Comparison of ENCODE assay signal across 23 cellular contexts in genomic region chr22:19253143-19253542, GRCh38. TPM values are rescaled to one million over a fixed set of nuclear protein-coding genes. Genes with fewer than 3 reads are reported as not detected.
A peak's percentile ranks its signal among the peaks of the same experiment; 100 is the strongest.
DNase-seq lines count a peak whose midpoint lies in the region; ATAC-seq and TF ChIP-seq lines count a peak whose summit lies in the region.
"Had no signal": no experiment of that assay in that cellular context is flagged by ENCODE, and none has a peak within 500 bp of the region (broad histone marks: within the 10 kb centered on the region; RNA-seq: fewer than 3 reads in every experiment).

No MANE protein-coding gene starts in this region.

- no peaks in the 10 kb centered on the region for H3K4me1 Mint-ChIP-seq in osteocyte (ENCODE audit: unreplicated experiment)
- H3K4me1 Mint-ChIP-seq in effector memory CD8-positive, alpha-beta T cell (ENCODE audit: low read depth in 2 of 2) = no peaks in the 10 kb centered on the region
- H3K4me1 Mint-ChIP-seq: CD14-positive monocyte; CD4-positive, CD25-positive, alpha-beta regulatory T cell; CD8-positive, alpha-beta memory T cell had no signal

- H3K4me3 ChIP-seq in esophagus muscularis mucosa = no peak overlapping the region
- H3K4me3 ChIP-seq: BLaER1, GM12878 had no signal

- TF ChIP-seq CTCF in esophagus muscularis mucosa (IDR thresholded peaks at IDR 0.05) (no peak), osteocyte (IDR thresholded peaks at IDR 0.05) (no peak)

- no peak overlapping the region for H3K27ac Mint-ChIP-seq in osteocyte (ENCODE audit: unreplicated experiment)
- no peak overlapping the region for H3K27ac Mint-ChIP-seq in effector memory CD8-positive, alpha-beta T cell
- H3K27ac Mint-ChIP-seq: CD4-positive, alpha-beta memory T cell; CD8-positive, alpha-beta memory T cell had no signal

- no peaks in the 10 kb centered on the region for H3K27me3 Mint-ChIP-seq in osteocyte (ENCODE audit: unreplicated experiment)
- no peaks in the 10 kb centered on the region for H3K27me3 Mint-ChIP-seq in effector memory CD8-positive, alpha-beta T cell

- ATAC-seq in effector memory CD8-positive, alpha-beta T cell (replicated peaks) = no peak
- no peak for ATAC-seq in GM18867 (IDR thresholded peaks at IDR 0.05; ENCODE audit: unreplicated experiment)
- ATAC-seq: GM12878 had no signal

- no peaks in the 10 kb centered on the region for H3K4me1 ChIP-seq in esophagus muscularis mucosa
- H3K4me1 ChIP-seq: BE2C, BLaER1 had no signal

- no peak for TF ChIP-seq EP300 in esophagus muscularis mucosa (IDR thresholded peaks at IDR 0.05)

- intact Hi-C loops in esophagus muscularis mucosa (cut with DNase I) = no loop called here

- H3K4me3 Mint-ChIP-seq in osteocyte (ENCODE audit: unreplicated experiment) = no peak overlapping the region
- H3K4me3 Mint-ChIP-seq in effector memory CD8-positive, alpha-beta T cell = no peak overlapping the region
- H3K4me3 Mint-ChIP-seq: CD14-positive monocyte; CD4-positive, alpha-beta memory T cell; CD4-positive, CD25-positive, alpha-beta regulatory T cell; CD8-positive, alpha-beta memory T cell had no signal

- DNase-seq in esophagus muscularis mucosa (ENCODE audit: extremely low spot score) (peak; percentile 57), osteocyte (ENCODE audit: extremely low spot score, unreplicated experiment) (peak; percentile 4), NCI-H146 treated with DMSO at 0.1 percent for 48 hours (lab: John Stamatoyannopoulos, UW; ENCODE audit: unreplicated experiment) (no peak)
- DNase-seq in effector memory CD8-positive, alpha-beta T cell = no peak
- DNase-seq: 8988T; ACHN; BE2C; C1 segment of cervical spinal cord; CD4-positive, alpha-beta memory T cell; CD4-positive, CD25-positive, alpha-beta regulatory T cell; CD8-positive, alpha-beta memory T cell; COR-L47; DMS 273 treated with DMSO at 0.1 percent for 48 hours; DMS153; DMS53; DMS79; DND-41; EL; GDM1 had no signal

- WGBS in esophagus muscularis mucosa = 94% methylated on average over 12 of the region's 12 CpGs

- H3K36me3 ChIP-seq in esophagus muscularis mucosa = peaks cover 0 to 22% (median 9%) of the 10 kb centered on the region in 4 donors
- H3K36me3 ChIP-seq: BE2C had no signal

- H3K9me3 Mint-ChIP-seq in osteocyte (ENCODE audit: unreplicated experiment) = peaks cover 4% of the 10 kb centered on the region
- no peaks in the 10 kb centered on the region for H3K9me3 Mint-ChIP-seq in effector memory CD8-positive, alpha-beta T cell
- H3K9me3 Mint-ChIP-seq: CD8-positive, alpha-beta memory T cell had no signal

- H3K9me3 ChIP-seq in esophagus muscularis mucosa = no peaks in the 10 kb centered on the region
- H3K9me3 ChIP-seq: BE2C had no signal

- no peak overlapping the region for H3K27ac ChIP-seq in esophagus muscularis mucosa (replicated peaks in 1 of 4)
- H3K27ac ChIP-seq: BLaER1 had no signal

- H3K36me3 Mint-ChIP-seq in osteocyte (ENCODE audit: unreplicated experiment) = peaks cover 17% of the 10 kb centered on the region
- H3K36me3 Mint-ChIP-seq in effector memory CD8-positive, alpha-beta T cell (ENCODE audit: insufficient read depth) = peaks cover 3% of the 10 kb centered on the region
- H3K36me3 Mint-ChIP-seq: CD4-positive, CD25-positive, alpha-beta regulatory T cell had no signal

- TF ChIP-seq POLR2A in esophagus muscularis mucosa (IDR thresholded peaks at IDR 0.05; ENCODE audit: low read depth) = no peak

- H3K27me3 ChIP-seq in esophagus muscularis mucosa = no peaks in the 10 kb centered on the region
- H3K27me3 ChIP-seq: BE2C, BLaER1 had no signal

RNA-seq across cellular contexts. Expression of gene CLTCL1, which starts 38.4 kb away (rescaled TPM):
- total RNA-seq in esophagus muscularis mucosa (1 to 10 TPM; 4.8 to 8.9 (median 6.0) TPM), osteocyte (7.9 and 10.1 TPM in 2 replicates)

Comparison
In these comparisons a context has a peak if more than half of its experiments do, and no peak if none do; other contexts are left out.
1. DNase-seq: peak in esophagus muscularis mucosa (single experiment) and osteocyte (single experiment); none in effector memory CD8-positive, alpha-beta T cell (0 of 3) and NCI-H146 treated with DMSO at 0.1 percent for 48 hours (single experiment).